In genomic region chr2:20928617-20929016, GRCh38 we compare ENCODE assay signal across 22 cellular contexts.
DNase-seq lines count a peak whose midpoint lies in the region; FAIRE-seq lines count a peak whose summit lies in the region.
"Had no signal": no experiment of that assay in that cellular context is flagged by ENCODE, and none has a peak within 500 bp of the region (broad histone marks: within the 10 kb centered on the region; RNA-seq: fewer than 3 reads in every experiment).

No MANE protein-coding gene starts in this region.

- FAIRE-seq in HTR-8/SVneo (lab: Jason Lieb, UNC): peak; percentile 31
- FAIRE-seq: GM12878, GM12892, GM18507 had no signal

- peak; percentile 11 for DNase-seq in activated CD8-positive, alpha-beta memory T cell treated with anti-CD3 and anti-CD28 coated beads for 24 hours
- no peak for DNase-seq in activated CD8-positive, alpha-beta memory T cell treated with anti-CD3 and anti-CD28 coated beads, Interleukin-2, amount 50 U/mL, for 4 hours
- DNase-seq in HTR-8/SVneo (ENCODE audit: insufficient read length, low spot score) (no peak), OCI-M1 (lab: John Stamatoyannopoulos, UW) (no peak)
- DNase-seq in activated CD4-positive, alpha-beta T cell treated with anti-CD3 and anti-CD28 coated beads for 48 hours: no peak
- DNase-seq: ACHN; BE2C; C1 segment of cervical spinal cord; CD4-positive, alpha-beta memory T cell; CD4-positive, CD25-positive, alpha-beta regulatory T cell; CD8-positive, alpha-beta memory T cell; COR-L47; DMS 273 treated with DMSO at 0.1 percent for 48 hours; DMS153; DMS53; DMS79; DND-41; EL; GDM1 had no signal
